In the genomic region with DNA sequence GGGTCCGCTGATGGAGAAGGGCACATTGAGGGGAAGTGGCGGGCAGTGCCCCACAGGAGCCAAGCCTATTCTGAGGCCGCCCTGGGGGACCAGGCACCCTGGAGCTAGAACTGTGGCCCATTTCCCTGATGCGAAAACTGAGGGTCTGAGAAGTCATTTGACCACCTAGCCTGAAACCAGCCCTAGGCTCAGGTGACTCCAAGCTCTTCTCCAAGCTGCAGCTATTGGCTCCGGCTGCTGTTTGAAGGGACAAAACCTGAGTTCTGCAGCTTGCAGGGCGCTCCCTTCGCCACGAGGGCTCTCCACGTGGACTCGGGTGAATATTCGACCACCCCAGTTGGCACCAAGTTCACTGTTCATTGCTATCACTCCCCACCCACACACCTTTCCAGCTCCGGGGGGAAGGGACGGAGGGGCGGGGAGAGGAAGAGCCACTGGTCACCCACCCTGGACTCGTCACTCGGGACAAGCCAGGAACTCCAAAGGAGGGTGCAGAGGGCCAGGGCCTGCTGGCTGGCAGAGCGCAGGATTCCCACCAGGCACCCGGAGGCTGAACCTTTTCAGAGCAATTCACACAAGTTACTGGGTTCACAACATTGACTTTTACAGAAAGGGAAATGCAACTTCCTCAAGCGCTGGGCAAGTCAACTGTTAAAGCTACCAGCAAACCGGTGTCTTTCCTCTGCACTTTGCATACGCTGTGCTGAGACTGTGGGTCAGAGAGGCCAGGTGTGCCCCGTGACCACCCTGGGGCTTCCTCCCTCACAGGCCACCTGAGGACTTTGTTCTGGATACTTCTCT, we compare ENCODE assay signal across 10 cellular contexts. TPM values are rescaled to one million over a fixed set of nuclear protein-coding genes. Genes with fewer than 3 reads are reported as not detected.
DNase-seq lines count a peak whose midpoint lies in the region; ATAC-seq, FAIRE-seq and TF ChIP-seq lines count a peak whose summit lies in the region.
"Had no signal": no experiment of that assay in that cellular context is flagged by ENCODE, and none has a peak within 500 bp of the region (broad histone marks: within the 10 kb centered on the region; RNA-seq: fewer than 3 reads in every experiment).

No MANE protein-coding gene starts in this region.

- TF ChIP-seq CTCF in CD4-positive, alpha-beta T cell (IDR thresholded peaks at IDR 0.05), result no peak
- TF ChIP-seq CTCF in H1 (IDR thresholded peaks at IDR 0.05; ENCODE audit: control extremely low read depth in 1 of 3, insufficient read depth in 1 of 3, low read depth in 1 of 3, low read length in 3 of 3), result no peak
- no peak for TF ChIP-seq CTCF in vagina (IDR thresholded peaks at IDR 0.05)
- TF ChIP-seq CTCF in foreskin fibroblast (IDR thresholded peaks at IDR 0.05; ENCODE audit: low read depth, low read length), result no peak

- H3K9me3 ChIP-seq in CD4-positive, alpha-beta T cell (ENCODE audit: control insufficient read depth, low read length), result no peaks in the 10 kb centered on the region
- H3K9me3 ChIP-seq in H1 (ENCODE audit: insufficient read depth in 2 of 2, low read depth in 1 of 2, low read length in 1 of 2) (no peaks in the 10 kb centered on the region), vagina (no peaks in the 10 kb centered on the region)
- H3K9me3 ChIP-seq: adrenal gland had no signal

- no peaks in the 10 kb centered on the region for H3K79me1 ChIP-seq in H1 (ENCODE audit: low read depth, low read length)

- no peak overlapping the region; a peak in 1 of 7 replicates for H3K9ac ChIP-seq in H1 (replicated peaks in 1 of 4; ENCODE audit: extremely low read depth in 1 of 4, low read depth in 3 of 4, low read length in 3 of 4)

- H4K5ac ChIP-seq in H1 (ENCODE audit: insufficient read length, low read depth, low read length), result no peak overlapping the region

- no peak overlapping the region for H2BK20ac ChIP-seq in H1 (ENCODE audit: low read length)

- H3K56ac ChIP-seq in H1 (replicated peaks; ENCODE audit: insufficient read length, low read depth, low read length), result no peak overlapping the region

- no peak overlapping the region for H3K14ac ChIP-seq in H1 (ENCODE audit: insufficient read length)

- peak in 1 of 10 experiments; percentile 32 for DNase-seq in CD4-positive, alpha-beta T cell
- DNase-seq in NOMO-1 treated with DMSO at 0.1 percent for 48 hours (lab: John Stamatoyannopoulos, UW; ENCODE audit: unreplicated experiment) (peak; percentile 74), H1 (ENCODE audit: low read depth in 1 of 2, low spot score in 2 of 2) (no peak), NCI-H446 (lab: John Stamatoyannopoulos, UW) (no peak), vagina (ENCODE audit: extremely low spot score in 2 of 2) (no peak), superior temporal gyrus (ENCODE audit: extremely low spot score) (no peak), foreskin fibroblast (no peak)
- DNase-seq: NCI-H774 had no signal

- TF ChIP-seq POLR2A in H1 (IDR thresholded peaks at IDR 0.05; ENCODE audit: control extremely low read depth in 1 of 2, low read depth in 2 of 2, low read length in 2 of 2), result no peak
- no peak for TF ChIP-seq POLR2A in vagina (IDR thresholded peaks at IDR 0.05)

- H2AFZ ChIP-seq in H1 (ENCODE audit: low read length), result no peak overlapping the region

- no peak overlapping the region for H3K23ac ChIP-seq in H1 (ENCODE audit: insufficient read length)

- H3K79me2 ChIP-seq in H1 (ENCODE audit: control insufficient read depth in 1 of 2, insufficient read depth in 2 of 2, low read length in 2 of 2), result no peaks in the 10 kb centered on the region

- H3K27me3 ChIP-seq in CD4-positive, alpha-beta T cell (ENCODE audit: control insufficient read depth, insufficient read depth, low read length), result no peaks in the 10 kb centered on the region
- H3K27me3 ChIP-seq in H1 (replicated peaks in 1 of 4; ENCODE audit: control insufficient read depth in 3 of 4, extremely low read depth in 1 of 4, insufficient read depth in 3 of 4, low read length in 3 of 4) (no peaks in the 10 kb centered on the region), vagina (no peaks in the 10 kb centered on the region)

- H3K23me2 ChIP-seq in H1 (ENCODE audit: low read depth, low read length), result peaks cover 4% of the 10 kb centered on the region; the same call in 1 of the 2 replicates

- no peak overlapping the region for H3K4ac ChIP-seq in H1 (replicated peaks; ENCODE audit: insufficient read length, low read depth, low read length)

- H3K4me3 Mint-ChIP-seq in CD4-positive, alpha-beta T cell, result peak overlapping the region; percentile 95

- H3K4me1 ChIP-seq in H1 (replicated peaks in 1 of 4; ENCODE audit: control insufficient read depth in 3 of 4, insufficient read depth in 4 of 4, low read length in 3 of 4) (peaks cover 0 to 13% (median 6%) of the 10 kb centered on the region in 4 experiments; a peak in 6 of 7 replicates), vagina (no peaks in the 10 kb centered on the region)
- H3K4me1 ChIP-seq: adrenal gland had no signal

- no peaks in the 10 kb centered on the region for H3K9me3 Mint-ChIP-seq in CD4-positive, alpha-beta T cell

- peaks cover 40% of the 10 kb centered on the region for H3K36me3 Mint-ChIP-seq in CD4-positive, alpha-beta T cell (ENCODE audit: low read depth)

- peak overlapping the region; percentile 96 for H3K27ac ChIP-seq in CD4-positive, alpha-beta T cell (ENCODE audit: low read depth, low read length)
- no peak overlapping the region for H3K27ac ChIP-seq in H1 (ENCODE audit: low read depth, low read length)
- H3K27ac ChIP-seq in vagina, result no peak overlapping the region
- H3K27ac ChIP-seq: adrenal gland had no signal

- no peak for ATAC-seq in CD4-positive, alpha-beta T cell (ENCODE audit: poor library complexity)
- ATAC-seq in GM19455 (IDR thresholded peaks at IDR 0.05; ENCODE audit: unreplicated experiment), result peak; percentile 35

- no peak overlapping the region; the same call in 1 of the 2 replicates for H3K18ac ChIP-seq in H1 (ENCODE audit: extremely low read depth, low read length)

- H2BK5ac ChIP-seq in H1 (ENCODE audit: low read depth, low read length), result peak overlapping the region; percentile 44; the same call in 1 of the 2 replicates

- H3K27me3 Mint-ChIP-seq in CD4-positive, alpha-beta T cell, result no peaks in the 10 kb centered on the region

- H3K4me2 ChIP-seq in H1 (ENCODE audit: insufficient read depth in 1 of 2, low read depth in 2 of 2, low read length in 2 of 2), result no peak overlapping the region

- H2BK15ac ChIP-seq in H1 (ENCODE audit: low read length), result peak overlapping the region; percentile 53; the same call in 1 of the 2 replicates

- H3K27ac Mint-ChIP-seq in CD4-positive, alpha-beta T cell, result peak overlapping the region; percentile 97

- no peak for TF ChIP-seq RAD21 in H1 (IDR thresholded peaks at IDR 0.05 in 1 of 2, conservative IDR thresholded peaks at IDR 0.05 in 1 of 2; ENCODE audit: low read depth in 2 of 2, low read length in 2 of 2)

- intact Hi-C loops in CD4-positive, alpha-beta T cell (cut with DNase I, micrococcal nuclease), result loop anchor here (1.0 kb wide), 2 partner anchors 14 to 26 kb away; no protein-coding TSS in a partner anchor
- intact Hi-C loops in vagina (cut with DNase I), result no loop called here

- H2BK120ac ChIP-seq in H1 (replicated peaks; ENCODE audit: low read depth, low read length), result no peak overlapping the region

- H3K4me3 ChIP-seq in H1 (ENCODE audit: extremely low read depth in 1 of 4, insufficient read depth in 2 of 4, low read depth in 3 of 4, low read length in 4 of 4), result no peak overlapping the region
- H3K4me3 ChIP-seq in vagina, result no peak overlapping the region
- H3K4me3 ChIP-seq in foreskin fibroblast (ENCODE audit: low read depth in 1 of 2, low read length in 2 of 2), result no peak overlapping the region
- H3K4me3 ChIP-seq: adrenal gland had no signal

- no peaks in the 10 kb centered on the region for H4K20me1 ChIP-seq in H1 (replicated peaks in 1 of 2; ENCODE audit: control insufficient read depth in 1 of 2, insufficient read depth in 2 of 2, low read length in 2 of 2)

- POLR2A ChIA-PET in CD4-positive, alpha-beta T cell (lab: Charles Lee), result interaction anchor here (0.7 to 10.5 kb wide), 15 partner anchors 11 to 469 kb away, joined by 3 to 281 read pairs (median 11); partner anchors contain the start of genes CYTH4, IFT27 and MFNG
- POLR2A ChIA-PET in H1 (lab: Charles Lee; ENCODE audit: partially characterized antibody), result interaction anchor here (1.3 kb wide), 1 partner anchor 19 kb away, joined by 4 read pairs; no protein-coding TSS in a partner anchor

- H4K91ac ChIP-seq in H1 (replicated peaks; ENCODE audit: insufficient read length, low read length), result no peak overlapping the region

- peak overlapping the region; percentile 52; the same call in 1 of the 2 replicates for H2BK12ac ChIP-seq in H1 (ENCODE audit: low read depth, low read length)

- no peak for FAIRE-seq in H1 (lab: Jason Lieb, UNC)

- CTCF ChIA-PET in CD4-positive, alpha-beta T cell (lab: Charles Lee), result interaction anchor here (0.6 to 9.8 kb wide), 8 partner anchors 10 to 267 kb away, joined by 3 to 139 read pairs (median 4); no protein-coding TSS in a partner anchor
- CTCF ChIA-PET in H1 (lab: Charles Lee; ENCODE audit: partially characterized antibody), result interaction anchor here (0.7 to 9.1 kb wide), 10 partner anchors 8 to 267 kb away, joined by 3 to 97 read pairs (median 4); no protein-coding TSS in a partner anchor

- H2AK5ac ChIP-seq in H1 (ENCODE audit: low read depth, low read length), result no peak overlapping the region

- 70% methylated on average over 22 of the region's 22 CpGs; no CpG with 5 or more reads in 1 of the 2 experiments for WGBS in H1 (ENCODE audit: extremely low coverage in 1 of 2, insufficient coverage in 1 of 2, insufficient read length in 1 of 2, insufficient replicate concordance in 2 of 2, low coverage in 1 of 2, low lambda C conversion rate in 2 of 2, missing lambda C conversion rate in 1 of 2), 2 experiments

- H3K36me3 ChIP-seq in H1 (ENCODE audit: control insufficient read depth in 2 of 4, insufficient read depth in 4 of 4, low read length in 3 of 4) (no peaks in the 10 kb centered on the region), vagina (no peaks in the 10 kb centered on the region)
- H3K36me3 ChIP-seq: adrenal gland had no signal

- TF ChIP-seq EP300 in H1 (IDR thresholded peaks at IDR 0.05; ENCODE audit: borderline replicate concordance in 1 of 2, low read depth in 2 of 2, low read length in 2 of 2), result no peak

- peaks cover 49% of the 10 kb centered on the region for H3K4me1 Mint-ChIP-seq in CD4-positive, alpha-beta T cell (ENCODE audit: low read depth)

- H4K8ac ChIP-seq in H1 (ENCODE audit: extremely low read depth, insufficient read depth, low read length), result no peak overlapping the region; the same call in 1 of the 2 replicates

RNA-seq across cellular contexts. Expression of gene RAC2, which starts 1.1 kb away (rescaled TPM):
- total RNA-seq in CD4-positive, alpha-beta T cell, result 100 to 1,000 TPM; 174 to 180 TPM
- 2.1 and 2.3 TPM in 2 replicates for total RNA-seq in H1 (2021; fragmentation: NEBNext Ultra II Directional; extraction: Animal tissue kit (Norgen Biotek cat#: 25700))
- 4.3 and 6.1 TPM in 2 replicates for polyA plus RNA-seq in H1 (2011; rRNA removed)
- polyA plus RNA-seq in H1 (2011; cell fraction: cytosol; rRNA removed), result 1.5 TPM
- 6.4 TPM for polyA plus RNA-seq in H1 (2011; cell fraction: nucleus; rRNA removed)
- 1.6 to 3.7 TPM (median 2.8 TPM) in 4 replicates for polyA plus RNA-seq in H1 (2012, experiment 1 of 2)
- polyA plus RNA-seq in H1 (2012, experiment 2 of 2), result 1.8 TPM
- polyA plus RNA-seq in H1 (2013, experiment 1 of 2), result 4.4 TPM
- polyA plus RNA-seq in H1 (2013, experiment 2 of 2), result 4.1 TPM
- polyA minus RNA-seq in H1 (2011; rRNA and poly(A)+ RNA removed), result 1.7 and 2.9 TPM in 2 replicates
- polyA minus RNA-seq in H1 (2011; cell fraction: cytosol; rRNA and poly(A)+ RNA removed), result 3.2 TPM
- polyA minus RNA-seq in H1 (2011; cell fraction: nucleus; rRNA and poly(A)+ RNA removed), result 3.7 TPM
- total RNA-seq in vagina, result 15.7 TPM

RNA-seq across cellular contexts. Expression of gene SSTR3, which starts 32.8 kb away (rescaled TPM):
- total RNA-seq in CD4-positive, alpha-beta T cell, result 1 to 10 TPM; 1.9 to 2.1 TPM
- total RNA-seq in H1 (2021; fragmentation: NEBNext Ultra II Directional; extraction: Animal tissue kit (Norgen Biotek cat#: 25700)), result 0.22 and 0.54 TPM in 2 replicates
- polyA plus RNA-seq in H1 (2011; rRNA removed), result 0.61 and 0.77 TPM in 2 replicates
- polyA plus RNA-seq in H1 (2011; cell fraction: cytosol; rRNA removed), result 0.54 TPM
- polyA plus RNA-seq in H1 (2011; cell fraction: nucleus; rRNA removed), result 0.53 TPM
- 0.47 to 1.0 TPM (median 0.80 TPM) in 4 replicates for polyA plus RNA-seq in H1 (2012, experiment 1 of 2)
- polyA plus RNA-seq in H1 (2012, experiment 2 of 2), result 0.73 TPM
- polyA plus RNA-seq in H1 (2013, experiment 1 of 2), result 0.14 TPM
- 0.17 TPM for polyA plus RNA-seq in H1 (2013, experiment 2 of 2)
- polyA minus RNA-seq in H1 (2011; rRNA and poly(A)+ RNA removed), result 0.35 and 1.2 TPM in 2 replicates
- polyA minus RNA-seq in H1 (2011; cell fraction: cytosol; rRNA and poly(A)+ RNA removed), result 0.73 TPM
- 0.50 TPM for polyA minus RNA-seq in H1 (2011; cell fraction: nucleus; rRNA and poly(A)+ RNA removed)
- not detected for total RNA-seq in vagina

RNA-seq across cellular contexts. Expression of gene CYTH4, which starts 37.2 kb away (rescaled TPM):
- 100 to 1,000 TPM; 134 to 138 TPM for total RNA-seq in CD4-positive, alpha-beta T cell
- total RNA-seq in H1 (2021; fragmentation: NEBNext Ultra II Directional; extraction: Animal tissue kit (Norgen Biotek cat#: 25700)), result not detected in 2 replicates
- 0.08 and 0.09 TPM in 2 replicates for polyA plus RNA-seq in H1 (2011; rRNA removed)
- polyA plus RNA-seq in H1 (2011; cell fraction: cytosol; rRNA removed), result 0.43 TPM
- 0.16 TPM for polyA plus RNA-seq in H1 (2011; cell fraction: nucleus; rRNA removed)
- 0.07 to 0.11 TPM in 2 of 4 replicates, not detected in the others for polyA plus RNA-seq in H1 (2012, experiment 1 of 2)
- not detected for polyA plus RNA-seq in H1 (2012, experiment 2 of 2)
- 0.02 TPM for polyA plus RNA-seq in H1 (2013, experiment 1 of 2)
- polyA plus RNA-seq in H1 (2013, experiment 2 of 2), result 0.04 TPM
- polyA minus RNA-seq in H1 (2011; rRNA and poly(A)+ RNA removed), result 0.10 TPM in 1 of 2 replicates, not detected in the other
- not detected for polyA minus RNA-seq in H1 (2011; cell fraction: cytosol; rRNA and poly(A)+ RNA removed)
- polyA minus RNA-seq in H1 (2011; cell fraction: nucleus; rRNA and poly(A)+ RNA removed), result not detected
- total RNA-seq in vagina, result 16.2 TPM

RNA-seq across cellular contexts. Expression of gene C1QTNF6, which starts 57.1 kb away (rescaled TPM):
- total RNA-seq in CD4-positive, alpha-beta T cell, result 10 to 100 TPM; 11.9 to 12.1 TPM
- 3.1 and 4.6 TPM in 2 replicates for total RNA-seq in H1 (2021; fragmentation: NEBNext Ultra II Directional; extraction: Animal tissue kit (Norgen Biotek cat#: 25700))
- 5.9 and 6.5 TPM in 2 replicates for polyA plus RNA-seq in H1 (2011; rRNA removed)
- 5.7 TPM for polyA plus RNA-seq in H1 (2011; cell fraction: cytosol; rRNA removed)
- 17.9 TPM for polyA plus RNA-seq in H1 (2011; cell fraction: nucleus; rRNA removed)
- polyA plus RNA-seq in H1 (2012, experiment 1 of 2), result 4.9 to 6.3 TPM (median 5.5 TPM) in 4 replicates
- 2.6 TPM for polyA plus RNA-seq in H1 (2012, experiment 2 of 2)
- 5.6 TPM for polyA plus RNA-seq in H1 (2013, experiment 1 of 2)
- polyA plus RNA-seq in H1 (2013, experiment 2 of 2), result 6.5 TPM
- 5.3 and 5.7 TPM in 2 replicates for polyA minus RNA-seq in H1 (2011; rRNA and poly(A)+ RNA removed)
- polyA minus RNA-seq in H1 (2011; cell fraction: cytosol; rRNA and poly(A)+ RNA removed), result 2.9 TPM
- polyA minus RNA-seq in H1 (2011; cell fraction: nucleus; rRNA and poly(A)+ RNA removed), result 11.6 TPM
- 4.9 TPM for total RNA-seq in vagina

Comparison
In these comparisons a context has a peak if more than half of its experiments do, and no peak if none do; other contexts are left out.
1. RNA of gene RAC2, which starts 1.1 kb away (total RNA-seq): 174 to 180 TPM in CD4-positive, alpha-beta T cell; 15.7 TPM in vagina (single experiment) and 2.1 to 2.3 TPM in H1; every median in the first group is over 10 times any median in the second.
2. RNA of gene CYTH4, which starts 37.2 kb away (total RNA-seq): 134 to 138 TPM in CD4-positive, alpha-beta T cell and 16.2 TPM in vagina (single experiment); not detected in H1; every median in the first group is over 10 times any median in the second.